ENCODE assay signal across 8 cellular contexts in genomic region chr11:101914737-101915426, GRCh38. TPM values are rescaled to one million over a fixed set of nuclear protein-coding genes. Genes with fewer than 3 reads are reported as not detected.
DNase-seq lines count a peak whose midpoint lies in the region; ATAC-seq lines count a peak whose summit lies in the region.

Gene CEP126 (plus strand): TSS chr11:101915010. CDS start chr11:101915285, 275 bp downstream.

- H3K4me1 ChIP-seq in endocrine pancreas (ENCODE audit: control insufficient read depth, insufficient read depth, low read length), result peaks cover 26% of the 10 kb centered on the region
- no peaks in the 10 kb centered on the region for H3K4me1 ChIP-seq in mesendoderm (ENCODE audit: control insufficient read depth, low read depth, low read length)

- no peak within 1 kb of the TSS for H4K5ac ChIP-seq in mesendoderm (ENCODE audit: low read length)

- H3K18ac ChIP-seq in mesendoderm (ENCODE audit: low read length), result no peak within 1 kb of the TSS

- no peak within 1 kb of the TSS for H2BK120ac ChIP-seq in mesendoderm (ENCODE audit: low read depth, low read length)

- H3K27ac Mint-ChIP-seq in activated CD8-positive, alpha-beta memory T cell treated with anti-CD3 and anti-CD28 coated beads, Interleukin-2, amount 10 ng/mL, durations not matched to agents 7 days and 5 days, result peak within 1 kb of the TSS; percentile 77

- peak within 1 kb of the TSS; percentile 86 for H3K56ac ChIP-seq in mesendoderm (ENCODE audit: low read length)

- no peak within 1 kb of the TSS for H2AK5ac ChIP-seq in mesendoderm (ENCODE audit: low read length)

- peak; percentile 99 for ATAC-seq in GM19438 (IDR thresholded peaks at IDR 0.05; ENCODE audit: low read depth, unreplicated experiment)
- peak; percentile 100 for ATAC-seq in HG03571 (IDR thresholded peaks at IDR 0.05; ENCODE audit: unreplicated experiment)
- ATAC-seq in activated CD8-positive, alpha-beta memory T cell treated with anti-CD3 and anti-CD28 coated beads, Interleukin-2, amount 10 ng/mL, durations not matched to agents 7 days and 5 days, result peak; percentile 97

- H3K4me3 ChIP-seq in endocrine pancreas (ENCODE audit: control insufficient read depth, insufficient read depth, low read length), result peak within 1 kb of the TSS; percentile 97
- peak within 1 kb of the TSS; percentile 59 for H3K4me3 ChIP-seq in mesendoderm (ENCODE audit: low read length)

- H3K4ac ChIP-seq in mesendoderm (ENCODE audit: low read depth, low read length), result no peak within 1 kb of the TSS

- no peaks in the 10 kb centered on the region for H3K9me3 ChIP-seq in endocrine pancreas (ENCODE audit: control insufficient read depth, low read length)

- H3K79me2 ChIP-seq in mesendoderm (ENCODE audit: control insufficient read depth, insufficient read depth, low read length), result no peaks in the 10 kb centered on the region

- H3K4me1 Mint-ChIP-seq in activated CD8-positive, alpha-beta memory T cell treated with anti-CD3 and anti-CD28 coated beads, Interleukin-2, amount 10 ng/mL, durations not matched to agents 7 days and 5 days, result peaks cover 22% of the 10 kb centered on the region

- H3K27ac ChIP-seq in mesendoderm (ENCODE audit: low read depth, low read length), result peak within 1 kb of the TSS; percentile 18

- peak within 1 kb of the TSS; percentile 74 for H3K4me2 ChIP-seq in mesendoderm (ENCODE audit: low read length)

- CTCF ChIA-PET in activated CD8-positive, alpha-beta memory T cell treated with anti-CD3 and anti-CD28 coated beads, Interleukin-2, amount 10 ng/mL, durations not matched to agents 7 days and 5 days (lab: Charles Lee), result interaction anchor here (1.0 to 1.4 kb wide), 4 partner anchors 10 to 93 kb away, joined by 3 to 7 read pairs (median 6); no protein-coding TSS in a partner anchor

- H3K9me3 Mint-ChIP-seq in activated CD8-positive, alpha-beta memory T cell treated with anti-CD3 and anti-CD28 coated beads, Interleukin-2, amount 10 ng/mL, durations not matched to agents 7 days and 5 days (ENCODE audit: low read depth), result no peaks in the 10 kb centered on the region

- peaks cover 3% of the 10 kb centered on the region for H3K27me3 Mint-ChIP-seq in activated CD8-positive, alpha-beta memory T cell treated with anti-CD3 and anti-CD28 coated beads, Interleukin-2, amount 10 ng/mL, durations not matched to agents 7 days and 5 days

- no peak within 1 kb of the TSS for H3K23ac ChIP-seq in mesendoderm (ENCODE audit: low read length)

- H2BK15ac ChIP-seq in mesendoderm (replicated peaks; ENCODE audit: low read depth), result no peak within 1 kb of the TSS

- DNase-seq in C1 segment of cervical spinal cord (lab: John Stamatoyannopoulos, UW), result peak; percentile 79 to 99 (median 94)
- DNase-seq in NCI-H82 (lab: John Stamatoyannopoulos, UW), result peak; percentile 94
- peak; percentile 96 for DNase-seq in activated CD8-positive, alpha-beta memory T cell treated with anti-CD3 and anti-CD28 coated beads, Interleukin-2, amount 10 ng/mL, durations not matched to agents 7 days and 5 days
- peak; percentile 97 for DNase-seq in mesendoderm
- DNase-seq in stimulated activated CD8-positive, alpha-beta memory T cell treated with anti-CD3 and anti-CD28 coated beads, Interleukin-12 subunit alpha, Interleukin-12 subunit beta, amount 100 ng/mL, for 4 hours (ENCODE audit: low read depth), result peak; percentile 87

- no peak within 1 kb of the TSS for H4K8ac ChIP-seq in mesendoderm (ENCODE audit: low read depth, low read length)

- H3K27me3 ChIP-seq in endocrine pancreas (ENCODE audit: control insufficient read depth, insufficient read depth, low read length), result no peaks in the 10 kb centered on the region
- no peaks in the 10 kb centered on the region for H3K27me3 ChIP-seq in mesendoderm (ENCODE audit: insufficient read depth, low read length, poor library complexity)

- H3K36me3 ChIP-seq in endocrine pancreas (ENCODE audit: control insufficient read depth, insufficient read depth, low read length), result no peaks in the 10 kb centered on the region
- H3K36me3 ChIP-seq in mesendoderm (ENCODE audit: control insufficient read depth, insufficient read depth, low read length), result no peaks in the 10 kb centered on the region

- H3K4me3 Mint-ChIP-seq in activated CD8-positive, alpha-beta memory T cell treated with anti-CD3 and anti-CD28 coated beads, Interleukin-2, amount 10 ng/mL, durations not matched to agents 7 days and 5 days, result peak within 1 kb of the TSS; percentile 89

- H3K9ac ChIP-seq in endocrine pancreas (ENCODE audit: control insufficient read depth, insufficient read depth, low read length) (peak within 1 kb of the TSS; percentile 73), mesendoderm (ENCODE audit: low read length) (peak within 1 kb of the TSS; percentile 63)

- no peaks in the 10 kb centered on the region for H3K79me1 ChIP-seq in mesendoderm (ENCODE audit: low read length)

- WGBS in mesendoderm (ENCODE audit: extremely low coverage, insufficient coverage, low lambda C conversion rate), result no CpG with 5 or more reads among the region's 56 CpGs

- H2BK5ac ChIP-seq in mesendoderm (ENCODE audit: low read length), result no peak within 1 kb of the TSS

- no peaks in the 10 kb centered on the region for H3K36me3 Mint-ChIP-seq in activated CD8-positive, alpha-beta memory T cell treated with anti-CD3 and anti-CD28 coated beads, Interleukin-2, amount 10 ng/mL, durations not matched to agents 7 days and 5 days

RNA-seq across cellular contexts. Expression of gene CEP126, which starts in this region (rescaled TPM):
- 1 to 10 TPM in 1 of 2 experiments, under 1 TPM in 1; 0.63 to 1.8 TPM for total RNA-seq in activated CD8-positive, alpha-beta memory T cell treated with anti-CD3 and anti-CD28 coated beads, Interleukin-2, amount 10 ng/mL, durations not matched to agents 7 days and 5 days
- polyA plus RNA-seq in mesendoderm (2013, experiment 1 of 2), result 0.80 TPM
- 0.78 TPM for polyA plus RNA-seq in mesendoderm (2013, experiment 2 of 2)

Comparison
In these comparisons a context has a peak if more than half of its experiments do, and no peak if none do; other contexts are left out.
1. Peak in every context shown above with its lines: DNase-seq, ATAC-seq, H3K4me3 ChIP-seq and H3K27ac ChIP-seq.